In the genomic region with DNA sequence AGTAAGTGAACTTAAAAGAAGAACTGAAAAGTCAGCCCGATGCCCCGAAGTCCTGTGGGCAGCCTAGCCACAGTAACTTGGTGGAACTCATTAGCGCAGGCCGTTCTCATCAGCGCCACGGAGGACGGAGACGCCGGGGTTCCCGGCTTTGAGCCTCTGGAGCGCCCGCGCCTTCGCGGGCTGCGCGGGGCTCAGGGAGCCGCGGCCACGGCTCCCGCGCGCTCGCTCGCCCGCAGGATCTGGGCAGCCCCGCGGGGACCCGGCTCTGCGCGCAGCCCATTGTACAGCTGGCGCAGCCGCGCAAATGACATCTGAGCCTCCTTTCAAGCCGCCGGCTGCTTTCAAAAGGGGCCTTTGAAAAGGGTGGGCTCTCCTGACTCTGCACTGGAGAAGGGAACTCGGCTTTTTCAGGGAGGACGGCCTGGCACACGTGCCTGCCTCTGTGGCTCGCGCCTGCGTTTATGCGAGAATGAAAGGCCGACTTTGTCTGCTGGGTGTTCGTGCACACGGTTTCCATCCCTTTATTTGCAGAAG, we compare ENCODE assay signal across 8 cellular contexts. TPM values are rescaled to one million over a fixed set of nuclear protein-coding genes. Genes with fewer than 3 reads are reported as not detected.
DNase-seq lines count a peak whose midpoint lies in the region; ATAC-seq and TF ChIP-seq lines count a peak whose summit lies in the region.

No MANE protein-coding gene starts in this region.

- H3K9me3 Mint-ChIP-seq in activated CD4-positive, alpha-beta T cell treated with anti-CD3 and anti-CD28 coated beads for 36 hours (ENCODE audit: low read depth): no peaks in the 10 kb centered on the region

- no peaks in the 10 kb centered on the region for H3K36me3 Mint-ChIP-seq in activated CD4-positive, alpha-beta T cell treated with anti-CD3 and anti-CD28 coated beads for 36 hours (ENCODE audit: low read depth)

- H3K4me3 Mint-ChIP-seq in activated CD4-positive, alpha-beta T cell treated with anti-CD3 and anti-CD28 coated beads for 36 hours: no peak overlapping the region

- intact Hi-C loops in activated CD4-positive, alpha-beta T cell treated with anti-CD3 and anti-CD28 coated beads for 36 hours (cut with DNase I, micrococcal nuclease): no loop called here

- H3K4me1 Mint-ChIP-seq in activated CD4-positive, alpha-beta T cell treated with anti-CD3 and anti-CD28 coated beads for 36 hours: peaks cover 3% of the 10 kb centered on the region

- CTCF ChIA-PET in activated CD4-positive, alpha-beta T cell treated with anti-CD3 and anti-CD28 coated beads for 36 hours (lab: Charles Lee): no interaction called here

- DNase-seq in DMS79 treated with DMSO at 0.1 percent for 48 hours (lab: John Stamatoyannopoulos, UW) (peak; percentile 11), NCI-H1105 treated with DMSO at 0.1 percent for 48 hours (lab: John Stamatoyannopoulos, UW) (peak; percentile 10), pons (ENCODE audit: low spot score) (peak; percentile 47), KBM-7 (no peak)
- DNase-seq in activated CD4-positive, alpha-beta T cell treated with anti-CD3 and anti-CD28 coated beads for 36 hours: no peak

- H3K4me3 ChIP-seq in gastroesophageal sphincter: peak overlapping the region; percentile 9 to 42

- TF ChIP-seq EP300 in gastroesophageal sphincter (IDR thresholded peaks at IDR 0.05): no peak

- peaks cover 32% of the 10 kb centered on the region for H3K27me3 Mint-ChIP-seq in activated CD4-positive, alpha-beta T cell treated with anti-CD3 and anti-CD28 coated beads for 36 hours

- ATAC-seq in gastroesophageal sphincter: peak; percentile 33
- ATAC-seq in activated CD4-positive, CD25-positive, alpha-beta regulatory T cell treated with anti-CD3 and anti-CD28 coated beads, Interleukin-2, amount 50 U/mL, for 24 hours: no peak
- no peak for ATAC-seq in activated CD4-positive, alpha-beta T cell treated with anti-CD3 and anti-CD28 coated beads for 36 hours
- no peak for ATAC-seq in HG03521 (IDR thresholded peaks at IDR 0.05; ENCODE audit: unreplicated experiment)

- in situ Hi-C loops in KBM-7 (cut with MboI; ENCODE audit: low pct_unique_long_range_greater_than_20kb, low sequenced_read_pairs): no loop called here

- no peaks in the 10 kb centered on the region for H3K36me3 ChIP-seq in gastroesophageal sphincter

- no peaks in the 10 kb centered on the region for H3K9me3 ChIP-seq in gastroesophageal sphincter

- peaks cover 69% of the 10 kb centered on the region for H3K27me3 ChIP-seq in gastroesophageal sphincter

- TF ChIP-seq POLR2A in gastroesophageal sphincter (IDR thresholded peaks at IDR 0.05): no peak

- H3K4me1 ChIP-seq in gastroesophageal sphincter: peaks cover 0 to 9% (median 0%) of the 10 kb centered on the region in 3 donors

- TF ChIP-seq CTCF in gastroesophageal sphincter (IDR thresholded peaks at IDR 0.05): no peak

- POLR2A ChIA-PET in activated CD4-positive, alpha-beta T cell treated with anti-CD3 and anti-CD28 coated beads for 36 hours (lab: Charles Lee): no interaction called here

- 0 to 10% methylated on average over 8 of the region's 46 CpGs for WGBS in gastroesophageal sphincter (ENCODE audit: low coverage in 1 of 2), 2 donors

- no peak overlapping the region for H3K27ac Mint-ChIP-seq in activated CD4-positive, alpha-beta T cell treated with anti-CD3 and anti-CD28 coated beads for 36 hours

- no peak overlapping the region for H3K27ac ChIP-seq in gastroesophageal sphincter

RNA-seq across cellular contexts. Expression of a gene that starts 40.7 kb away (rescaled TPM):
- total RNA-seq in gastroesophageal sphincter: 10 to 100 TPM in 3 of 4 donors, 1 to 10 TPM in 1; 9.8 to 31.5 (median 19.9) TPM
- total RNA-seq in activated CD4-positive, alpha-beta T cell treated with anti-CD3 and anti-CD28 coated beads for 36 hours: not detected

Comparison
In these comparisons a context has a peak if more than half of its experiments do, and no peak if none do; other contexts are left out.
1. DNase-seq: peak in DMS79 treated with DMSO at 0.1 percent for 48 hours (single experiment), NCI-H1105 treated with DMSO at 0.1 percent for 48 hours (single experiment) and pons (single experiment); none in KBM-7 (single experiment) and activated CD4-positive, alpha-beta T cell treated with anti-CD3 and anti-CD28 coated beads for 36 hours (single experiment).
2. RNA of a gene that starts 40.7 kb away (total RNA-seq): 9.8 to 31.5 TPM in gastroesophageal sphincter; not detected in activated CD4-positive, alpha-beta T cell treated with anti-CD3 and anti-CD28 coated beads for 36 hours; every median in the first group is over 10 times any median in the second.